In the genomic region with DNA sequence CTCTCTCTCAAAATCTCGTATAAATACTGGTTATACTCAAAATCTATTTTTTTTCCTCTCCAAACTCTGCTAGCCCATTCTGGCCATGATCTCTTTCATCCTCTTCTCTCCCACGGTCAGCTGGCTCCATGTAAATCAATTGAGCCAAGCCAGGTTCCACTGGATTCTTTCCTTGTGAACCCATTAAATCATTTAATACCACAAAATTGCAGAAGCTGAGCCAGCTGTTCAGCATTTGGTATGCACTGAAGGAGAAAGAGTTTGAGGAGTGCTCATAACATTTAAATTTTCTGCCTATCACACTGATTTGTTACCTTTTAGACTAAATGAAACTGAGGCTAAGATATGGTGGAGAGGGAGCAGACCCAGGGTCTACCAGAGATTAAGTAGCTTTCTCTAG, we compare ENCODE assay signal across 21 cellular contexts. TPM values are rescaled to one million over a fixed set of nuclear protein-coding genes. Genes with fewer than 3 reads are reported as not detected.
DNase-seq lines count a peak whose midpoint lies in the region; TF ChIP-seq lines count a peak whose summit lies in the region.
"Had no signal": no experiment of that assay in that cellular context is flagged by ENCODE, and none has a peak within 500 bp of the region (broad histone marks: within the 10 kb centered on the region; RNA-seq: fewer than 3 reads in every experiment).

No MANE protein-coding gene starts in this region.

- no peaks in the 10 kb centered on the region for H3K9me3 ChIP-seq in muscle layer of colon (ENCODE audit: low read length)
- no peaks in the 10 kb centered on the region for H3K9me3 ChIP-seq in effector memory CD4-positive, alpha-beta T cell (ENCODE audit: control insufficient read depth, low read length)
- H3K9me3 ChIP-seq: A549, heart right ventricle, left ventricle myocardium inferior, mucosa of descending colon, neutrophil, vagina had no signal

- H3K4me1 ChIP-seq in muscle layer of colon (ENCODE audit: insufficient read depth, low read length), result peaks cover 40% of the 10 kb centered on the region
- H3K4me1 ChIP-seq in effector memory CD4-positive, alpha-beta T cell (ENCODE audit: control insufficient read depth, insufficient read depth, low read length, poor library complexity, severe bottlenecking), result no peaks in the 10 kb centered on the region
- H3K4me1 ChIP-seq: A549 had no signal

- H3K27me3 ChIP-seq in muscle layer of colon (ENCODE audit: control insufficient read depth in 1 of 2, insufficient read depth in 2 of 2, low read length in 2 of 2), result no peaks in the 10 kb centered on the region
- H3K27me3 ChIP-seq in effector memory CD4-positive, alpha-beta T cell (replicated peaks; ENCODE audit: control insufficient read depth, insufficient read depth, low read length, poor library complexity, severe bottlenecking), result no peaks in the 10 kb centered on the region
- H3K27me3 ChIP-seq: heart right ventricle, neutrophil, vagina had no signal

- TF ChIP-seq CTCF in astrocyte of the spinal cord (IDR thresholded peaks at IDR 0.05; ENCODE audit: low read depth, low read length), result no peak

- peak; percentile 23 for DNase-seq in AG08395 (ENCODE audit: low spot score)
- DNase-seq in M059J (ENCODE audit: low read depth), result peak; percentile 65
- DNase-seq in astrocyte of the spinal cord (ENCODE audit: low read depth, low spot score), result peak; percentile 73
- no peak for DNase-seq in midbrain (lab: John Stamatoyannopoulos, UW)
- DNase-seq in DMS53 (lab: John Stamatoyannopoulos, UW), result no peak
- no peak for DNase-seq in effector memory CD4-positive, alpha-beta T cell
- no peak for DNase-seq in mucosa of gallbladder (ENCODE audit: low spot score)
- DNase-seq: activated CD4-positive, alpha-beta T cell treated with anti-CD3 and anti-CD28 coated beads, Interleukin-2, amount 10 ng/mL, durations not matched to agents 24 days and 14 days; amygdala; GF-D8; heart right ventricle; left ventricle myocardium inferior; mucosa of descending colon; NCI-H1436 treated with DMSO at 0.1 percent for 48 hours; NCI-H2171; SIG-M5; stimulated activated CD8-positive, alpha-beta memory T cell treated with anti-CD3 and anti-CD28 coated beads, Interleukin-4, amount 100 ng/mL, for 48 hours had no signal

- peak overlapping the region; percentile 36 for H3K27ac ChIP-seq in muscle layer of colon (ENCODE audit: low read depth, low read length)
- no peak overlapping the region for H3K27ac ChIP-seq in effector memory CD4-positive, alpha-beta T cell (ENCODE audit: insufficient read depth, low read length, poor library complexity, severe bottlenecking)
- H3K27ac ChIP-seq: A549, heart right ventricle, left ventricle myocardium inferior, neutrophil, vagina had no signal

- no peak overlapping the region for H3K9ac ChIP-seq in muscle layer of colon (ENCODE audit: low read length)

- H3K36me3 ChIP-seq in muscle layer of colon (ENCODE audit: insufficient read depth, low read length), result no peaks in the 10 kb centered on the region
- no peaks in the 10 kb centered on the region for H3K36me3 ChIP-seq in effector memory CD4-positive, alpha-beta T cell (ENCODE audit: control insufficient read depth, insufficient read depth, low read length)
- H3K36me3 ChIP-seq: heart right ventricle, left ventricle myocardium inferior, neutrophil, vagina had no signal

- H3K4me3 ChIP-seq in astrocyte of the spinal cord (ENCODE audit: low read depth, low read length) (no peak overlapping the region), muscle layer of colon (ENCODE audit: low read depth in 1 of 2, low read length in 2 of 2) (no peak overlapping the region)
- H3K4me3 ChIP-seq in effector memory CD4-positive, alpha-beta T cell (ENCODE audit: insufficient read depth, low read depth, low read length, poor library complexity, severe bottlenecking), result no peak overlapping the region
- H3K4me3 ChIP-seq: A549, heart right ventricle, left ventricle myocardium inferior, mucosa of descending colon, vagina had no signal

- in situ Hi-C loops in astrocyte of the spinal cord (cut with HindIII; ENCODE audit: low sequenced_read_pairs), result no loop called here

RNA-seq across cellular contexts. Expression of a gene that starts 29.1 kb away (rescaled TPM):
- 14.0 and 15.1 TPM in 2 replicates for total RNA-seq in M059J (2014; rRNA removed; shearing (Covaris generic))
- 9.6 TPM for total RNA-seq in mucosa of gallbladder

Comparison
In these comparisons a context has a peak if more than half of its experiments do, and no peak if none do; other contexts are left out.
1. DNase-seq: peak in AG08395 (single experiment), M059J (single experiment) and astrocyte of the spinal cord (single experiment); none in midbrain (single experiment), DMS53 (single experiment), effector memory CD4-positive, alpha-beta T cell (0 of 3) and mucosa of gallbladder (single experiment).